12 cellular contexts compared by ENCODE assay signal in genomic region chr7:121604627-121605296, GRCh38.
A peak's percentile ranks its signal among the peaks of the same experiment; 100 is the strongest.
DNase-seq lines count a peak whose midpoint lies in the region; ATAC-seq and TF ChIP-seq lines count a peak whose summit lies in the region.
"Had no signal": no experiment of that assay in that cellular context is flagged by ENCODE, and none has a peak within 500 bp of the region (broad histone marks: within the 10 kb centered on the region; RNA-seq: fewer than 3 reads in every experiment).

No MANE protein-coding gene starts in this region.

- CTCF ChIA-PET in MCF 10A (lab: Yijun Ruan, JAX) = interaction anchor here (0.6 to 7.5 kb wide), 66 partner anchors 9 to 693 kb away, joined by 3 to 157 read pairs (median 4); partner anchors contain the start of gene PTPRZ1

- H3K9me3 Mint-ChIP-seq in MCF 10A (ENCODE audit: unreplicated experiment) (no peaks in the 10 kb centered on the region), nephron (peaks cover 3% of the 10 kb centered on the region)

- peak overlapping the region; percentile 44 to 49 for H3K27ac ChIP-seq in breast epithelium

- H3K9me3 ChIP-seq in breast epithelium = no peaks in the 10 kb centered on the region

- ATAC-seq in HG03378 (IDR thresholded peaks at IDR 0.05; ENCODE audit: unreplicated experiment) = no peak
- ATAC-seq: natural killer cell treated with Interleukin-12 subunit alpha and Interleukin-12 subunit beta and Interleukin-15 and Interleukin-18, amount 100 ng/mL, for 72 hours had no signal

- no TSS peak for BruUV-seq in MCF 10A (replicated peaks; lab: Mats Ljungman, UMichigan)

- H3K4me3 Mint-ChIP-seq in MCF 10A (ENCODE audit: unreplicated experiment) (no peak overlapping the region), nephron (no peak overlapping the region)
- H3K4me3 Mint-ChIP-seq: activated naive CD8-positive, alpha-beta T cell; natural killer cell treated with Interleukin-12 subunit alpha and Interleukin-12 subunit beta and Interleukin-15 and Interleukin-18, amount 100 ng/mL, for 72 hours had no signal

- no peaks in the 10 kb centered on the region for H3K36me3 ChIP-seq in breast epithelium

- DNase-seq in breast epithelium (ENCODE audit: low spot score in 2 of 2) (no peak), MCF 10A (ENCODE audit: unreplicated experiment) (no peak), fibroblast of the conjunctiva (ENCODE audit: low read depth) (peak; percentile 14), AML-193 (lab: John Stamatoyannopoulos, UW) (no peak), GM19240 (ENCODE audit: insufficient read length, low spot score) (no peak), 8988T (no peak)
- DNase-seq: NCI-H2171; stimulated activated CD4-positive, alpha-beta T cell treated with anti-CD3 and anti-CD28 coated beads, Interleukin-2, amount 100 ng/mL, for 48 hours had no signal

- TF ChIP-seq CTCF in breast epithelium (IDR thresholded peaks at IDR 0.05) = no peak
- TF ChIP-seq CTCF in MCF 10A (IDR thresholded peaks at IDR 0.05; ENCODE audit: unreplicated experiment) = no peak
- TF ChIP-seq CTCF in nephron (IDR thresholded peaks at IDR 0.05; ENCODE audit: unreplicated experiment in 3 of 3) = no peak

- H3K27me3 Mint-ChIP-seq in MCF 10A (ENCODE audit: insufficient read depth, unreplicated experiment) (no peaks in the 10 kb centered on the region), nephron (ENCODE audit: low read depth) (no peaks in the 10 kb centered on the region)

- TF ChIP-seq POLR2A in breast epithelium (IDR thresholded peaks at IDR 0.05) = no peak

- no peaks in the 10 kb centered on the region for H3K36me3 Mint-ChIP-seq in MCF 10A (ENCODE audit: insufficient read depth, unreplicated experiment)
- no peaks in the 10 kb centered on the region for H3K36me3 Mint-ChIP-seq in nephron (ENCODE audit: low read depth)
- H3K36me3 Mint-ChIP-seq: activated naive CD8-positive, alpha-beta T cell; natural killer cell treated with Interleukin-12 subunit alpha and Interleukin-12 subunit beta and Interleukin-15 and Interleukin-18, amount 100 ng/mL, for 72 hours had no signal

- intact Hi-C loops in breast epithelium (cut with DNase I; ENCODE audit: low total_unique reads) (no loop called here), MCF 10A (cut with micrococcal nuclease) (loop anchor here (1.0 to 10.0 kb wide), 3 partner anchors 140 to 391 kb away; no protein-coding TSS in a partner anchor)

- H3K4me1 Mint-ChIP-seq in MCF 10A (ENCODE audit: insufficient read depth, unreplicated experiment) (peaks cover 7% of the 10 kb centered on the region), nephron (peaks cover 18% of the 10 kb centered on the region)

- no peak overlapping the region for H3K4me3 ChIP-seq in breast epithelium

- H3K27me3 ChIP-seq in breast epithelium = no peaks in the 10 kb centered on the region

- no peaks in the 10 kb centered on the region for H3K4me1 ChIP-seq in breast epithelium

- H3K27ac Mint-ChIP-seq in MCF 10A (ENCODE audit: low read depth, unreplicated experiment) (no peak overlapping the region), nephron (peak overlapping the region; percentile 20 to 68 (median 20))
- H3K27ac Mint-ChIP-seq: activated naive CD8-positive, alpha-beta T cell; natural killer cell treated with Interleukin-12 subunit alpha and Interleukin-12 subunit beta and Interleukin-15 and Interleukin-18, amount 100 ng/mL, for 72 hours had no signal

- POLR2A ChIA-PET in MCF 10A (lab: Yijun Ruan, JAX) = interaction anchor here (0.6 to 2.9 kb wide), 8 partner anchors 93 to 539 kb away, joined by 3 to 15 read pairs (median 3); no protein-coding TSS in a partner anchor
